19 cellular contexts compared by ENCODE assay signal in the genomic region with DNA sequence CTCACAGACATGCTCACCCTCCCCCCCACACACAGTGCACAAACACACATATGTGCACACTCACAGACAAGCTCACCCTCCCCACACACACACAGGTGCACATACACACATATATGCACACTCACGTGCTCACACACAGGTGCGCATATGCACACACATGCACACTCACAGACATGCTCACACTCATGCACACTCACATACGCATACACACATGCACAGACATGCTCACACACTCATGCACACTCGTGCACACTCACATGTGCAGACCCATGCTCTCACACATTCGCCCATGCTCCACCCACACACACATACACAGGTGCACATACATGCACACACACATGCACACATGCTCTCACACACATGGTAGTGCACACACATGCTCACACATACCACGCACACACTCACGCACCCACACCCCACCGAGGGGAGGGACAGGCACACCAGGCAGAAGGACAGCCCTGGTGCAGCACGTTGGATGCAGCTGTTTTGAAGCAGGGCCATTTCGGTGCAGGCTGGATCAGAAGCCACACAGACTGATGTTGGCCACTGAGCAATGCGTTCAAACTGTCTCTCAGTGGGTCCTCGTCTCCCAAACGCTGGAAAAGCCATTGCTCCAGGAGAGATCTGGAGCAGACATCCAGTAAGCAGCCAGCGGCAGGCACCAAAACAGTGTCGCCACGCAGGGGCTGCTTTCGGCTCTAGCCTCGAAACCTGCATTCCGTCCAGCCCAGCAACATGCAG.
"Had no signal": no experiment of that assay in that cellular context is flagged by ENCODE, and none has a peak within 500 bp of the region (broad histone marks: within the 10 kb centered on the region; RNA-seq: fewer than 3 reads in every experiment).

No MANE protein-coding gene starts in this region.

- H3K4me1 ChIP-seq: gastroesophageal sphincter had no signal

- H3K9me3 ChIP-seq: gastroesophageal sphincter, heart right ventricle, tibial artery had no signal

- H3K27me3 ChIP-seq: brain microvascular endothelial cell, tibial artery had no signal

- ATAC-seq: activated CD8-positive, alpha-beta T cell treated with anti-CD3 and anti-CD28 coated beads, Interleukin-2, amount 10 ng/mL, durations not matched to agents 7 days and 5 days; gastroesophageal sphincter had no signal

- H3K36me3 ChIP-seq: brain microvascular endothelial cell, gastroesophageal sphincter, heart right ventricle, tibial artery had no signal

- H3K27ac ChIP-seq: brain microvascular endothelial cell, gastroesophageal sphincter, heart right ventricle, tibial artery had no signal

- DNase-seq: activated CD4-positive, alpha-beta T cell treated with anti-CD3 and anti-CD28 coated beads for 48 hours; activated CD4-positive, CD25-positive, alpha-beta regulatory T cell; activated CD8-positive, alpha-beta T cell treated with anti-CD3 and anti-CD28 coated beads, Interleukin-2, amount 10 ng/mL, durations not matched to agents 7 days and 5 days; activated naive CD4-positive, alpha-beta T cell treated with anti-CD3 and anti-CD28 coated beads for 36 hours; activated T-cell treated with anti-CD3 and anti-CD28 coated beads, Interleukin-2, amount 50 U/mL, for 24 hours; brain microvascular endothelial cell; cerebellar nuclear complex; effector CD4-positive, alpha-beta T cell; heart right ventricle; immature natural killer cell; mesendoderm; natural killer cell; nucleus accumbens; stimulated activated CD4-positive, alpha-beta T cell treated with anti-CD3 and anti-CD28 coated beads, Interleukin-2, amount 100 ng/mL, for 24 hours; stimulated activated naive CD4-positive, alpha-beta T cell treated with Interleukin-2 at 50 U/mL for 16 hours; T-helper 1 cell; T-helper 9 cell; tibial artery had no signal

- H3K4me3 ChIP-seq: gastroesophageal sphincter, heart right ventricle, tibial artery had no signal
